In genomic region chr16:14289692-14290340, GRCh38 we compare ENCODE assay signal across 8 cellular contexts.
A peak's percentile ranks its signal among the peaks of the same experiment; 100 is the strongest.
DNase-seq lines count a peak whose midpoint lies in the region; ATAC-seq and TF ChIP-seq lines count a peak whose summit lies in the region.

No MANE protein-coding gene starts in this region.

- H3K79me2 ChIP-seq in parathyroid adenoma = no peaks in the 10 kb centered on the region

- ATAC-seq in HG03045 (IDR thresholded peaks at IDR 0.05; ENCODE audit: unreplicated experiment) = no peak

- no peaks in the 10 kb centered on the region for H3K36me3 ChIP-seq in parathyroid adenoma (ENCODE audit: control insufficient read depth, insufficient read depth, low read length)

- no peak overlapping the region for H2AFZ ChIP-seq in parathyroid adenoma

- H3K4me1 ChIP-seq in parathyroid adenoma = no peaks in the 10 kb centered on the region

- in situ Hi-C loops in astrocyte of the cerebellum (cut with HindIII; ENCODE audit: low sequenced_read_pairs) (no loop called here), G401 (cut with HindIII; ENCODE audit: low sequenced_read_pairs) (no loop called here)

- TF ChIP-seq CTCF in astrocyte of the cerebellum (IDR thresholded peaks at IDR 0.05; ENCODE audit: low read depth, low read length, missing control alignments) (peak; percentile 43), parathyroid adenoma (IDR thresholded peaks at IDR 0.05) (peak; percentile 14)

- no peak overlapping the region for H3K4me3 ChIP-seq in astrocyte of the cerebellum (ENCODE audit: low read depth, low read length)
- no peak overlapping the region for H3K4me3 ChIP-seq in parathyroid adenoma (ENCODE audit: low read depth, low read length)

- peak; percentile 42 for DNase-seq in stimulated activated CD4-positive, alpha-beta T cell treated with anti-CD3 and anti-CD28 coated beads, Interleukin-15, amount 100 ng/mL, for 24 hours
- no peak for DNase-seq in stimulated activated CD4-positive, alpha-beta T cell treated with anti-CD3 and anti-CD28 coated beads, Interleukin-2, amount 100 ng/mL, for 48 hours
- peak; percentile 32 for DNase-seq in NCI-H2029 (lab: John Stamatoyannopoulos, UW)
- DNase-seq in astrocyte of the cerebellum (ENCODE audit: low read depth) = no peak
- no peak for DNase-seq in G401 (ENCODE audit: low spot score)
- DNase-seq in GM19238 (ENCODE audit: insufficient read length, low spot score) = no peak

- peaks cover 5% of the 10 kb centered on the region for H3K9me3 ChIP-seq in parathyroid adenoma (ENCODE audit: control insufficient read depth, low read length)

- no peak overlapping the region for H3K4me2 ChIP-seq in parathyroid adenoma (ENCODE audit: low read length)

- no peak overlapping the region for H3K27ac ChIP-seq in parathyroid adenoma

- no peak overlapping the region for H3K9ac ChIP-seq in parathyroid adenoma

- H3K27me3 ChIP-seq in parathyroid adenoma (ENCODE audit: control insufficient read depth, insufficient read depth, low read length) = no peaks in the 10 kb centered on the region

Comparison
In these comparisons a context has a peak if more than half of its experiments do, and no peak if none do; other contexts are left out.
1. DNase-seq: peak in stimulated activated CD4-positive, alpha-beta T cell treated with anti-CD3 and anti-CD28 coated beads, Interleukin-15, amount 100 ng/mL, for 24 hours (single experiment) and NCI-H2029 (single experiment); none in stimulated activated CD4-positive, alpha-beta T cell treated with anti-CD3 and anti-CD28 coated beads, Interleukin-2, amount 100 ng/mL, for 48 hours (0 of 2), astrocyte of the cerebellum (single experiment), G401 (single experiment) and GM19238 (single experiment).